In the genomic region with DNA sequence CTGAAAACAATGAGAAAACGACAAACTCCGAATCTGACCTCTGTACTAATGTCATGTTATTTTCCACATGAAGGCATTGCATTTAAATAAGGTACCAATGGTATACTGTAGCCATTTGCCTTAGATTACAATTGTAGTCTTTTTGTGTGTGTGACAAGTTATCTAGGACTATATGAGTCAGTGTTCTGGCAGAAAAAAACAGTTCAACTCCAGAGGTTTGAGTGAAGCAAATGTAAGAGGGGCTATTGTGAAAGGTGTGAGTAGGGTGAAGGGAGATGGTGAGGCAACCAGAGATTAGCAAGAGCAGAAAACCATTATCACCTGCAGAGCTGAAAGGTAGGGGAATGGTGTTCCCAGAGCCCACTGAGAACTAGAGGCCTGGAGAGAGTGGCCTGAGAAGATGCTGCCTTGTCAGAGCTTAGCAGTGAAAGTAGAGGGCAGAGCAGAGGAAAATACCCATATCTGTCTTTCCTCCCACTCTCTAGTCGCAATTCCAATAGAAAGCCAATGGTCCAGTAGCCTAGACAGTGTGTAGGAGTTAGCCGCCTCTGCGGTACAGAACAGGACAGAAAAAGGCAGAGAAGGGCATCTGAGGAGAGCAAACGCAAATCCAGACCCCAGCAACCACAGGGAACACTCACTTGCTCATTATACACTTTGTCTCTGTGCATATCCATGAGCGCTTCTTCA, we compare ENCODE assay signal across 15 cellular contexts.
"Had no signal": no experiment of that assay in that cellular context is flagged by ENCODE, and none has a peak within 500 bp of the region (broad histone marks: within the 10 kb centered on the region; RNA-seq: fewer than 3 reads in every experiment).

No MANE protein-coding gene starts in this region.

- H3K9me3 ChIP-seq: adrenal gland, tibial nerve, uterus had no signal

- H3K79me2 ChIP-seq: parathyroid adenoma had no signal

- DNase-seq: activated CD8-positive, alpha-beta memory T cell treated with anti-CD3 and anti-CD28 coated beads, Interleukin-2, amount 50 U/mL, for 4 hours; activated CD8-positive, alpha-beta T cell treated with anti-CD3 and anti-CD28 coated beads, Interleukin-2, amount 10 ng/mL, durations not matched to agents 7 days and 5 days; adrenal gland; caudate nucleus; head of caudate nucleus; immature natural killer cell; midbrain; retina; stimulated activated naive B cell treated with anti-CD40 and anti-IgM and Interleukin-4, amounts not matched to agents 10 μg/mL and 1 μg/mL and 100 μg/mL, for 72 hours; substantia nigra; T-helper 17 cell; uterus had no signal

- H3K27ac Mint-ChIP-seq: activated CD8-positive, alpha-beta T cell treated with anti-CD3 and anti-CD28 coated beads, Interleukin-2, amount 10 ng/mL, durations not matched to agents 7 days and 5 days; immature natural killer cell; T-helper 17 cell; WTC11 had no signal

- H2AFZ ChIP-seq: parathyroid adenoma had no signal

- H3K4me3 Mint-ChIP-seq: activated CD8-positive, alpha-beta T cell treated with anti-CD3 and anti-CD28 coated beads, Interleukin-2, amount 10 ng/mL, durations not matched to agents 7 days and 5 days; immature natural killer cell; T-helper 17 cell; WTC11 had no signal

- H3K27me3 Mint-ChIP-seq: stimulated activated naive B cell treated with anti-CD40 and anti-IgM and Interleukin-4, amounts not matched to agents 10 μg/mL and 1 μg/mL and 100 μg/mL, for 72 hours; T-helper 17 cell had no signal

- H3K27ac ChIP-seq: adrenal gland, parathyroid adenoma, tibial nerve, uterus had no signal

- H3K9ac ChIP-seq: parathyroid adenoma had no signal

- H3K4me1 Mint-ChIP-seq: immature natural killer cell had no signal

- H3K36me3 ChIP-seq: adrenal gland, tibial nerve, uterus had no signal

- H3K4me3 ChIP-seq: adrenal gland, tibial nerve, uterus had no signal

- H3K27me3 ChIP-seq: adrenal gland, tibial nerve, uterus had no signal

- H3K4me1 ChIP-seq: parathyroid adenoma, uterus had no signal

- H3K9me3 Mint-ChIP-seq: immature natural killer cell; stimulated activated naive B cell treated with anti-CD40 and anti-IgM and Interleukin-4, amounts not matched to agents 10 μg/mL and 1 μg/mL and 100 μg/mL, for 72 hours had no signal

- ATAC-seq: activated CD8-positive, alpha-beta T cell treated with anti-CD3 and anti-CD28 coated beads, Interleukin-2, amount 10 ng/mL, durations not matched to agents 7 days and 5 days; T-helper 17 cell had no signal
